In genomic region chr3:127628788-127629456, GRCh38 we compare ENCODE assay signal across 8 cellular contexts. TPM values are rescaled to one million over a fixed set of nuclear protein-coding genes. Genes with fewer than 3 reads are reported as not detected.
DNase-seq lines count a peak whose midpoint lies in the region; ATAC-seq and TF ChIP-seq lines count a peak whose summit lies in the region.

PODXL2 (plus strand) TSS chr3:127629185; CDS start chr3:127629220, 35 bp downstream.

- peaks cover 8% of the 10 kb centered on the region for H3K36me3 Mint-ChIP-seq in T-helper 17 cell (ENCODE audit: low read depth)
- peaks cover 9% of the 10 kb centered on the region for H3K36me3 Mint-ChIP-seq in central memory CD8-positive, alpha-beta T cell (ENCODE audit: insufficient read depth)

- 6% methylated on average over 70 of the region's 104 CpGs for WGBS in smooth muscle cell (ENCODE audit: low lambda C conversion rate)

- H3K4me3 Mint-ChIP-seq in T-helper 17 cell = peak within 1 kb of the TSS; percentile 94
- H3K4me3 Mint-ChIP-seq in central memory CD8-positive, alpha-beta T cell = peak within 1 kb of the TSS; percentile 77

- H3K9me3 ChIP-seq in HUES48 (ENCODE audit: control insufficient read depth, insufficient read depth, low read length) (0 out of 2 replicates have a peak, but pooled peaks cover 5% of the 10 kb centered on the region), T-helper 17 cell (ENCODE audit: control insufficient read depth, low read length, poor library complexity, severe bottlenecking) (no peaks in the 10 kb centered on the region), smooth muscle cell (replicated peaks; ENCODE audit: low read depth) (no peaks in the 10 kb centered on the region)

- peaks cover 33% of the 10 kb centered on the region for H3K27me3 Mint-ChIP-seq in T-helper 17 cell
- H3K27me3 Mint-ChIP-seq in central memory CD8-positive, alpha-beta T cell = peaks cover 36% of the 10 kb centered on the region

- H4K20me1 ChIP-seq in smooth muscle cell (ENCODE audit: low read depth) = no peaks in the 10 kb centered on the region

- ATAC-seq in T-helper 17 cell = peak; percentile 60
- peak; percentile 11 for ATAC-seq in central memory CD8-positive, alpha-beta T cell (replicated peaks; ENCODE audit: extremely low read depth, poor library complexity, severe bottlenecking)
- ATAC-seq in GM19328 (IDR thresholded peaks at IDR 0.05; ENCODE audit: unreplicated experiment) = no peak

- H3K4me3 ChIP-seq in HUES48 (ENCODE audit: low read depth, low read length) (peak within 1 kb of the TSS; percentile 60), smooth muscle cell (peak within 1 kb of the TSS; percentile 47)

- no peaks in the 10 kb centered on the region for H3K9me3 Mint-ChIP-seq in central memory CD8-positive, alpha-beta T cell

- H3K9ac ChIP-seq in HUES48 (ENCODE audit: low read depth, low read length) (no peak within 1 kb of the TSS), smooth muscle cell (ENCODE audit: low read depth) (no peak within 1 kb of the TSS)

- H3K4me1 Mint-ChIP-seq in T-helper 17 cell = peaks cover 40% of the 10 kb centered on the region
- peaks cover 51% of the 10 kb centered on the region for H3K4me1 Mint-ChIP-seq in central memory CD8-positive, alpha-beta T cell

- H3K27ac ChIP-seq in HUES48 (ENCODE audit: low read depth, low read length) (no peak within 1 kb of the TSS), smooth muscle cell (ENCODE audit: low read depth) (no peak within 1 kb of the TSS)

- H3K4me2 ChIP-seq in smooth muscle cell = peak within 1 kb of the TSS; percentile 83

- H3K27me3 ChIP-seq in HUES48 (ENCODE audit: control insufficient read depth, insufficient read depth, low read length) = peaks cover 38% of the 10 kb centered on the region
- peaks cover 60% of the 10 kb centered on the region for H3K27me3 ChIP-seq in smooth muscle cell (ENCODE audit: low read depth)

- H3F3A ChIP-seq in smooth muscle cell (ENCODE audit: low read depth) = no peaks in the 10 kb centered on the region

- H3K79me2 ChIP-seq in smooth muscle cell (ENCODE audit: low read depth) = no peaks in the 10 kb centered on the region

- no peak within 1 kb of the TSS for H2AFZ ChIP-seq in smooth muscle cell (ENCODE audit: low read depth)

- DNase-seq in NCI-H2081 (lab: John Stamatoyannopoulos, UW) = peak; percentile 87 to 88
- DNase-seq in NCI-H2081 treated with DMSO at 0.1 percent for 48 hours (lab: John Stamatoyannopoulos, UW) = no peak
- DNase-seq in T-helper 17 cell = peak in 2 of 3 donors; percentile 19 to 33
- no peak for DNase-seq in central memory CD8-positive, alpha-beta T cell (ENCODE audit: low spot score in 2 of 2)
- DNase-seq in islet precursor cell = peak; percentile 80
- peak; percentile 29 for DNase-seq in smooth muscle cell (lab: John Stamatoyannopoulos, UW; ENCODE audit: unreplicated experiment)

- peaks cover 10% of the 10 kb centered on the region for H3K4me1 ChIP-seq in HUES48 (ENCODE audit: control insufficient read depth, insufficient read depth, low read length)
- no peaks in the 10 kb centered on the region for H3K4me1 ChIP-seq in smooth muscle cell (ENCODE audit: low read depth)

- TF ChIP-seq CTCF in smooth muscle cell (IDR thresholded peaks at IDR 0.05; ENCODE audit: borderline replicate concordance, insufficient read depth, poor library complexity, severe bottlenecking) = no peak

- H3K27ac Mint-ChIP-seq in T-helper 17 cell = peak within 1 kb of the TSS; percentile 88
- peak within 1 kb of the TSS; percentile 63 for H3K27ac Mint-ChIP-seq in central memory CD8-positive, alpha-beta T cell (ENCODE audit: low read depth)

- H3K36me3 ChIP-seq in HUES48 (ENCODE audit: control insufficient read depth, insufficient read depth, low read length) = no peaks in the 10 kb centered on the region
- H3K36me3 ChIP-seq in smooth muscle cell (ENCODE audit: low read depth) = no peaks in the 10 kb centered on the region

RNA-seq across cellular contexts. Expression of gene PODXL2, which starts in this region (rescaled TPM):
- total RNA-seq in T-helper 17 cell = 1 to 10 TPM; 4.8 to 5.5 TPM
- total RNA-seq in smooth muscle cell = 4.1 and 4.2 TPM in 2 replicates
- 6.0 and 9.7 TPM in 2 replicates for polyA plus RNA-seq in smooth muscle cell

Comparison
In these comparisons a context has a peak if more than half of its experiments do, and no peak if none do; other contexts are left out.
1. DNase-seq: peak in NCI-H2081 (2 of 2), T-helper 17 cell (2 of 3), islet precursor cell (single experiment) and smooth muscle cell (single experiment); none in NCI-H2081 treated with DMSO at 0.1 percent for 48 hours (single experiment) and central memory CD8-positive, alpha-beta T cell (0 of 2).